2 cellular contexts compared by ENCODE assay signal in the genomic region with DNA sequence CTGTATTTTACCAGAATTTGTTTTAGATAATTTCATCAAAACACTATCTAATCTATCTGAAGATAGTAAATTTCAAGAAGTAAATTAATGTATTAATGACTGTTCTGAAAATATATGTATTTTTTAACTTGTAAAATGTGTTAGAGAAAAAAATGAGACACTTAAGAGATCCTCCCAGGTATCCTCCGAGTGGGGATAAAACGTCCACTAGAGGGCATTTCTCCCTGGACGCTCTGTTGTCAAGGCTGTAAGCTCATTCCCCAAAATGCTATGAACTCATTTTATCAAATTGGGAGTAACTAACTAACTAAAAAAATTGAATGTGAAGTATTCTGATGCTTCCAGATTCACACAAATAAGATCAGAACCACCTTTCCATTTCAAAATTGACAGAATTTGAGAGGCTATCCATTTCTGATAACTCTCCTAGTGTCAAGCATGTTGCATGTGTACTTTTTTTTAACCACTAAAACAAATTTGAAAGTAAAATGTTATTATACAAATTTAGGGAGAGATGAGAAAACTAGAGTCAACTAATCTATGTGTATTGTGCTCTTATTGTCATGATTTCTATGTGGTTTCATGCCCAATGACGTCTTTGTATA.
TF ChIP-seq lines count a peak whose summit lies in the region.

No MANE protein-coding gene starts in this region.

TF ChIP-seq in Ishikawa, 13 proteins besides CTCF, POLR2A, EP300 and RAD21 (continued from another document):
- TF ChIP-seq, protein P1, sequence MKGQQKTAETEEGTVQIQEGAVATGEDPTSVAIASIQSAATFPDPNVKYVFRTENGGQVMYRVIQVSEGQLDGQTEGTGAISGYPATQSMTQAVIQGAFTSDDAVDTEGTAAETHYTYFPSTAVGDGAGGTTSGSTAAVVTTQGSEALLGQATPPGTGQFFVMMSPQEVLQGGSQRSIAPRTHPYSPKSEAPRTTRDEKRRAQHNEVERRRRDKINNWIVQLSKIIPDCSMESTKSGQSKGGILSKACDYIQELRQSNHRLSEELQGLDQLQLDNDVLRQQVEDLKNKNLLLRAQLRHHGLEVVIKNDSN (IDR thresholded peaks at IDR 0.05): no peak
- no peak for TF ChIP-seq EGR1 (IDR thresholded peaks at IDR 0.05)
- no peak for TF ChIP-seq CREB1 (IDR thresholded peaks at IDR 0.05; ENCODE audit: low read depth)
- no peak for TF ChIP-seq YY1 (IDR thresholded peaks at IDR 0.05; ENCODE audit: low read depth)
- TF ChIP-seq FOXM1 (IDR thresholded peaks at IDR 0.05; ENCODE audit: borderline replicate concordance, low read depth): no peak
- no peak for TF ChIP-seq CEBPB (IDR thresholded peaks at IDR 0.05)
- TF ChIP-seq ZBTB7A (IDR thresholded peaks at IDR 0.05; ENCODE audit: low read depth): no peak
- no peak for TF ChIP-seq TCF12 (IDR thresholded peaks at IDR 0.05; ENCODE audit: low read depth)
- no peak for TF ChIP-seq MAX (IDR thresholded peaks at IDR 0.05)

TF ChIP-seq in WTC11, 78 proteins besides CTCF, POLR2A, EP300 and RAD21 (continued from another document):
- TF ChIP-seq, protein P1 (CRISPR knock-in tag; IDR thresholded peaks at IDR 0.05): no peak
- TF ChIP-seq MAX (CRISPR knock-in tag; IDR thresholded peaks at IDR 0.05) (no peak), HMGA2 (CRISPR knock-in tag; IDR thresholded peaks at IDR 0.05) (no peak), RELA (CRISPR knock-in tag; IDR thresholded peaks at IDR 0.05; ENCODE audit: borderline replicate concordance) (no peak), PRRX2 (CRISPR knock-in tag; IDR thresholded peaks at IDR 0.05) (no peak), FOXK1 (CRISPR knock-in tag; IDR thresholded peaks at IDR 0.05) (no peak), ZNF532 (CRISPR knock-in tag; IDR thresholded peaks at IDR 0.05; ENCODE audit: borderline replicate concordance) (no peak), KAT7 (CRISPR knock-in tag; IDR thresholded peaks at IDR 0.05; ENCODE audit: borderline replicate concordance) (no peak), NFYB (CRISPR knock-in tag; conservative IDR thresholded peaks at IDR 0.05; ENCODE audit: low read depth) (no peak), ATF1 (CRISPR knock-in tag; IDR thresholded peaks at IDR 0.05) (no peak), SP1 (CRISPR knock-in tag; conservative IDR thresholded peaks at IDR 0.05) (no peak)
- TF ChIP-seq, protein P2, sequence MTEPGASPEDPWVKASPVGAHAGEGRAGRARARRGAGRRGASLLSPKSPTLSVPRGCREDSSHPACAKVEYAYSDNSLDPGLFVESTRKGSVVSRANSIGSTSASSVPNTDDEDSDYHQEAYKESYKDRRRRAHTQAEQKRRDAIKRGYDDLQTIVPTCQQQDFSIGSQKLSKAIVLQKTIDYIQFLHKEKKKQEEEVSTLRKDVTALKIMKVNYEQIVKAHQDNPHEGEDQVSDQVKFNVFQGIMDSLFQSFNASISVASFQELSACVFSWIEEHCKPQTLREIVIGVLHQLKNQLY (CRISPR knock-in tag; IDR thresholded peaks at IDR 0.05): no peak
